ENCODE assay signal across 9 cellular contexts in genomic region chr3:40192628-40193027, GRCh38.
"Had no signal": no experiment of that assay in that cellular context is flagged by ENCODE, and none has a peak within 500 bp of the region (broad histone marks: within the 10 kb centered on the region; RNA-seq: fewer than 3 reads in every experiment).

No MANE protein-coding gene starts in this region.

- DNase-seq: activated naive CD4-positive, alpha-beta T cell treated with Interleukin-2 at 50 U/mL for 16 hours; kidney; left lung; mammary epithelial cell had no signal

- H3K79me2 ChIP-seq: parathyroid adenoma had no signal

- H3K36me3 Mint-ChIP-seq: naive B cell; stimulated activated effector memory CD8-positive, alpha-beta T cell treated with anti-CD3 and anti-CD28 coated beads, Interleukin-12 subunit alpha, Interleukin-12 subunit beta, amount 100 ng/mL, for 72 hours had no signal

- ATAC-seq: stimulated activated effector memory CD8-positive, alpha-beta T cell treated with anti-CD3 and anti-CD28 coated beads, Interleukin-12 subunit alpha, Interleukin-12 subunit beta, amount 100 ng/mL, for 72 hours had no signal

- H3K27me3 ChIP-seq: left lung had no signal

- H3K9me3 ChIP-seq: left lung had no signal

- H3K4me3 Mint-ChIP-seq: activated T-helper 17 cell treated with anti-CD3 and anti-CD28 coated beads, Interleukin-2, amount 50 U/mL, for 72 hours; dendritic cell treated with granulocyte-macrophage colony-stimulating factor and Interleukin-4, amounts not matched to agents 40 ng/mL and 50 ng/mL, for 4 days; naive B cell; stimulated activated effector memory CD8-positive, alpha-beta T cell treated with anti-CD3 and anti-CD28 coated beads, Interleukin-12 subunit alpha, Interleukin-12 subunit beta, amount 100 ng/mL, for 72 hours had no signal

- H2AFZ ChIP-seq: parathyroid adenoma had no signal

- H3K36me3 ChIP-seq: left lung had no signal

- H3K27ac ChIP-seq: left lung, parathyroid adenoma had no signal

- H3K4me1 ChIP-seq: left lung, parathyroid adenoma had no signal

- H3K4me3 ChIP-seq: left lung had no signal

- H3K4me1 Mint-ChIP-seq: activated T-helper 17 cell treated with anti-CD3 and anti-CD28 coated beads, Interleukin-2, amount 50 U/mL, for 72 hours; naive B cell; stimulated activated effector memory CD8-positive, alpha-beta T cell treated with anti-CD3 and anti-CD28 coated beads, Interleukin-12 subunit alpha, Interleukin-12 subunit beta, amount 100 ng/mL, for 72 hours had no signal

- H3K27me3 Mint-ChIP-seq: activated T-helper 17 cell treated with anti-CD3 and anti-CD28 coated beads, Interleukin-2, amount 50 U/mL, for 72 hours; dendritic cell treated with granulocyte-macrophage colony-stimulating factor and Interleukin-4, amounts not matched to agents 40 ng/mL and 50 ng/mL, for 4 days; naive B cell had no signal

- H3K9ac ChIP-seq: parathyroid adenoma had no signal

- H3K9me3 Mint-ChIP-seq: activated T-helper 17 cell treated with anti-CD3 and anti-CD28 coated beads, Interleukin-2, amount 50 U/mL, for 72 hours; dendritic cell treated with granulocyte-macrophage colony-stimulating factor and Interleukin-4, amounts not matched to agents 40 ng/mL and 50 ng/mL, for 4 days; naive B cell; stimulated activated effector memory CD8-positive, alpha-beta T cell treated with anti-CD3 and anti-CD28 coated beads, Interleukin-12 subunit alpha, Interleukin-12 subunit beta, amount 100 ng/mL, for 72 hours had no signal

- H3K27ac Mint-ChIP-seq: activated T-helper 17 cell treated with anti-CD3 and anti-CD28 coated beads, Interleukin-2, amount 50 U/mL, for 72 hours; dendritic cell treated with granulocyte-macrophage colony-stimulating factor and Interleukin-4, amounts not matched to agents 40 ng/mL and 50 ng/mL, for 4 days; stimulated activated effector memory CD8-positive, alpha-beta T cell treated with anti-CD3 and anti-CD28 coated beads, Interleukin-12 subunit alpha, Interleukin-12 subunit beta, amount 100 ng/mL, for 72 hours had no signal
